Comparison of ENCODE assay signal across 1 cellular context in the genomic region with DNA sequence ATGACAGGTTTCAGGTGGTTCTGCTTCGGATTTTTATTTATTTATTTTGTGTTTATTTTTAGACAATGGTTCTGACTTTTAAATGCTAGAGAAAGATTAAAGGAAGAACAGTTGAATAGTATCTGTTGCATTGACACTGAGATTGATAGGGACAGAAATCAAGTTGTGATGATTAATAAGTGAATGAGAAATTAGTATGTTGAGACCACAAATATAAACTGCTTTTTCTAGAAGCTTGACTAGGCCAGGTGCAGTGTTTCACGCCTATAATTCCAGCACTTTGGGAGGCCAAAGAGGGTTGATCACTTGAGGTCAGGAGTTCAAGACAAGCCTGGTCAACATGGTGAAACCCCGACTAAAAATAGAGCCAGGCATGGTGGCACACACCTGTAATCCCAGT.
TF ChIP-seq lines count a peak whose summit lies in the region.

No MANE protein-coding gene starts in this region.

TF ChIP-seq in GM12878, 131 proteins besides CTCF, POLR2A, EP300 and RAD21:
- TF ChIP-seq ESRRA (IDR thresholded peaks at IDR 0.05; ENCODE audit: low read length) (no peak), RUNX3 (IDR thresholded peaks at IDR 0.05; ENCODE audit: low read length) (0 out of 2 replicates have a peak, but pooled peaks have one; percentile 6)
- TF ChIP-seq, protein P1, sequence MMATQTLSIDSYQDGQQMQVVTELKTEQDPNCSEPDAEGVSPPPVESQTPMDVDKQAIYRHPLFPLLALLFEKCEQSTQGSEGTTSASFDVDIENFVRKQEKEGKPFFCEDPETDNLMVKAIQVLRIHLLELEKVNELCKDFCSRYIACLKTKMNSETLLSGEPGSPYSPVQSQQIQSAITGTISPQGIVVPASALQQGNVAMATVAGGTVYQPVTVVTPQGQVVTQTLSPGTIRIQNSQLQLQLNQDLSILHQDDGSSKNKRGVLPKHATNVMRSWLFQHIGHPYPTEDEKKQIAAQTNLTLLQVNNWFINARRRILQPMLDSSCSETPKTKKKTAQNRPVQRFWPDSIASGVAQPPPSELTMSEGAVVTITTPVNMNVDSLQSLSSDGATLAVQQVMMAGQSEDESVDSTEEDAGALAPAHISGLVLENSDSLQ (IDR thresholded peaks at IDR 0.05), result no peak
TF ChIP-seq in GM12878: peak in this region for 1.
